ENCODE assay signal across 8 cellular contexts in genomic region chr17:17613708-17614114, GRCh38. TPM values are rescaled to one million over a fixed set of nuclear protein-coding genes. Genes with fewer than 3 reads are reported as not detected.
DNase-seq lines count a peak whose midpoint lies in the region; ATAC-seq, FAIRE-seq and TF ChIP-seq lines count a peak whose summit lies in the region.

No MANE protein-coding gene starts in this region.

- no peak overlapping the region for H3K4me3 ChIP-seq in WI38 (ENCODE audit: low read depth, low read length)
- H3K4me3 ChIP-seq in lung = no peak overlapping the region

- peak; percentile 83 for TF ChIP-seq CTCF in C4-2B (conservative IDR thresholded peaks at IDR 0.05)
- TF ChIP-seq CTCF in WI38 (IDR thresholded peaks at IDR 0.05; ENCODE audit: low read depth, low read length) = peak; percentile 84
- peak; percentile 63 for TF ChIP-seq CTCF in lung (IDR thresholded peaks at IDR 0.05; ENCODE audit: control extremely low read depth, extremely low read depth)

- H3K36me3 ChIP-seq in lung (ENCODE audit: control insufficient read depth in 2 of 2, insufficient read depth in 2 of 2, low read length in 2 of 2) = no peaks in the 10 kb centered on the region

- no peaks in the 10 kb centered on the region for H3K27me3 ChIP-seq in lung (ENCODE audit: control insufficient read depth, insufficient read depth)

- FAIRE-seq in GM19239 (lab: Jason Lieb, UNC) = peak; percentile 90

- no peaks in the 10 kb centered on the region for H3K9me3 ChIP-seq in lung (ENCODE audit: control insufficient read depth in 2 of 2, insufficient read depth in 1 of 2, low read length in 1 of 2)

- 3 to 5% methylated on average over 3 of the region's 3 CpGs for WGBS in lung, 2 donors

- peak; percentile 47 for DNase-seq in GM19239 (ENCODE audit: insufficient read length, low spot score)
- DNase-seq in NCI-H2107 treated with DMSO at 0.1 percent for 48 hours (lab: John Stamatoyannopoulos, UW; ENCODE audit: unreplicated experiment) = peak; percentile 53
- peak; percentile 77 for DNase-seq in ecto neural progenitor cell (ENCODE audit: low spot score)
- DNase-seq in lung (ENCODE audit: low spot score) = peak; percentile 74
- DNase-seq in stimulated activated CD8-positive, alpha-beta memory T cell treated with anti-CD3 and anti-CD28 coated beads, Interleukin-7, amount 100 ng/mL, for 48 hours (ENCODE audit: extremely low read depth in 1 of 2, low read depth in 1 of 2) = peak; percentile 1 to 32

- ATAC-seq in lung (ENCODE audit: insufficient read depth, low FRiP score) (peak; percentile 83), HG02840 (IDR thresholded peaks at IDR 0.05; ENCODE audit: low FRiP score, unreplicated experiment) (no peak)

- peaks cover 0 to 2% of the 10 kb centered on the region in 2 donors for H3K4me1 ChIP-seq in lung (ENCODE audit: control insufficient read depth in 2 of 2, insufficient read depth in 2 of 2, low read length in 2 of 2)

- H3K27ac ChIP-seq in C4-2B = no peak overlapping the region
- H3K27ac ChIP-seq in lung (ENCODE audit: low read depth in 1 of 2, low read length in 1 of 2) = no peak overlapping the region

RNA-seq across cellular contexts. Expression of gene PEMT, which starts 22.2 kb away (rescaled TPM):
- total RNA-seq in lung = 10 to 100 TPM; 18.7 to 59.1 TPM
- polyA plus RNA-seq in lung = 10 to 100 TPM; 32.7 to 36.1 TPM

Comparison
In these comparisons a context has a peak if more than half of its experiments do, and no peak if none do; other contexts are left out.
1. DNase-seq: peak in every context shown above with its lines; median percentile 77 in ecto neural progenitor cell; 74 in lung; 53 in NCI-H2107 treated with DMSO at 0.1 percent for 48 hours; 47 in GM19239; 16 in stimulated activated CD8-positive, alpha-beta memory T cell treated with anti-CD3 and anti-CD28 coated beads, Interleukin-7, amount 100 ng/mL, for 48 hours.